ENCODE assay signal across 1 cellular context in the genomic region with DNA sequence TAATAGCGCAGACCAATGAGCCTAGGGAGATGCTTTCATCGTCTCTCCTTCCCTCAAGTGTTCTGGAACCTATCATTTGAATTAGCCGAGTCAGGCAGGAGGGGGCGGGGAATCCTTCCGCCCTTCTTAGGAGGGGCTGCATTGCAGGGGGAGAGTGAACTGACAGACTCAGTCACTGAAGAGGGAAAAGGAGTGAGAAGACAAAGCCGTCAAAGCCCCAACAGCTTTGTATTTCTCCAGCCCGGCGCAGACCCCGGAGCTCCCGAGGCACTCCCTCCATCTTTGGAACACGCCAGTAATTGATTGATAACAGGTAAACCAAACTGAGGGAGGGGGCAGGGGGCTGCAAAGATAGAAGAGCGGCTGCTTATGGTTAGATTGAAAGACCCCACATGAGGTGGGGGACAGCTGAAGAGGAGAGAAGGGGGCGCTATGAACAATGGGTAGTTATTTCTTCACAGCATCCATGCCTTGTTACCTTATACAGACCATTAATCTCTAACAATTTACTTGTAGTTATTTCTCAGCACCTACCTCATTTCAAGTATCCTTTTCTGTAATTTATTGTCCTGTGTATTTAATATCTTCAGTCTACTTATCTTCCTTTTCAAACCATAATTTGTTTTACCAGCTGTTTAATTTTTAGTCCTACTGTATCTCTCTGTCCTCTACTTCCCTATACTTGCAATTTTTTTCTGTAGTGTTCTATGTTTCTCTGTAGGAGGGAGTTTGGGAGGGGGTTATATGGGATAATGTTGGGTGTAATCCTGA.
TF ChIP-seq lines count a peak whose summit lies in the region.

A gene with protein sequence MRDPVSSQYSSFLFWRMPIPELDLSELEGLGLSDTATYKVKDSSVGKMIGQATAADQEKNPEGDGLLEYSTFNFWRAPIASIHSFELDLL (plus strand): TSS at position 157 of the 771 bp plus-strand sequence. CDS start 6,828 bp downstream, outside the sequence.

TF ChIP-seq in K562, 482 proteins besides CTCF, POLR2A, EP300 and RAD21 (continued from another document and continues in another):
- TF ChIP-seq, protein P1, sequence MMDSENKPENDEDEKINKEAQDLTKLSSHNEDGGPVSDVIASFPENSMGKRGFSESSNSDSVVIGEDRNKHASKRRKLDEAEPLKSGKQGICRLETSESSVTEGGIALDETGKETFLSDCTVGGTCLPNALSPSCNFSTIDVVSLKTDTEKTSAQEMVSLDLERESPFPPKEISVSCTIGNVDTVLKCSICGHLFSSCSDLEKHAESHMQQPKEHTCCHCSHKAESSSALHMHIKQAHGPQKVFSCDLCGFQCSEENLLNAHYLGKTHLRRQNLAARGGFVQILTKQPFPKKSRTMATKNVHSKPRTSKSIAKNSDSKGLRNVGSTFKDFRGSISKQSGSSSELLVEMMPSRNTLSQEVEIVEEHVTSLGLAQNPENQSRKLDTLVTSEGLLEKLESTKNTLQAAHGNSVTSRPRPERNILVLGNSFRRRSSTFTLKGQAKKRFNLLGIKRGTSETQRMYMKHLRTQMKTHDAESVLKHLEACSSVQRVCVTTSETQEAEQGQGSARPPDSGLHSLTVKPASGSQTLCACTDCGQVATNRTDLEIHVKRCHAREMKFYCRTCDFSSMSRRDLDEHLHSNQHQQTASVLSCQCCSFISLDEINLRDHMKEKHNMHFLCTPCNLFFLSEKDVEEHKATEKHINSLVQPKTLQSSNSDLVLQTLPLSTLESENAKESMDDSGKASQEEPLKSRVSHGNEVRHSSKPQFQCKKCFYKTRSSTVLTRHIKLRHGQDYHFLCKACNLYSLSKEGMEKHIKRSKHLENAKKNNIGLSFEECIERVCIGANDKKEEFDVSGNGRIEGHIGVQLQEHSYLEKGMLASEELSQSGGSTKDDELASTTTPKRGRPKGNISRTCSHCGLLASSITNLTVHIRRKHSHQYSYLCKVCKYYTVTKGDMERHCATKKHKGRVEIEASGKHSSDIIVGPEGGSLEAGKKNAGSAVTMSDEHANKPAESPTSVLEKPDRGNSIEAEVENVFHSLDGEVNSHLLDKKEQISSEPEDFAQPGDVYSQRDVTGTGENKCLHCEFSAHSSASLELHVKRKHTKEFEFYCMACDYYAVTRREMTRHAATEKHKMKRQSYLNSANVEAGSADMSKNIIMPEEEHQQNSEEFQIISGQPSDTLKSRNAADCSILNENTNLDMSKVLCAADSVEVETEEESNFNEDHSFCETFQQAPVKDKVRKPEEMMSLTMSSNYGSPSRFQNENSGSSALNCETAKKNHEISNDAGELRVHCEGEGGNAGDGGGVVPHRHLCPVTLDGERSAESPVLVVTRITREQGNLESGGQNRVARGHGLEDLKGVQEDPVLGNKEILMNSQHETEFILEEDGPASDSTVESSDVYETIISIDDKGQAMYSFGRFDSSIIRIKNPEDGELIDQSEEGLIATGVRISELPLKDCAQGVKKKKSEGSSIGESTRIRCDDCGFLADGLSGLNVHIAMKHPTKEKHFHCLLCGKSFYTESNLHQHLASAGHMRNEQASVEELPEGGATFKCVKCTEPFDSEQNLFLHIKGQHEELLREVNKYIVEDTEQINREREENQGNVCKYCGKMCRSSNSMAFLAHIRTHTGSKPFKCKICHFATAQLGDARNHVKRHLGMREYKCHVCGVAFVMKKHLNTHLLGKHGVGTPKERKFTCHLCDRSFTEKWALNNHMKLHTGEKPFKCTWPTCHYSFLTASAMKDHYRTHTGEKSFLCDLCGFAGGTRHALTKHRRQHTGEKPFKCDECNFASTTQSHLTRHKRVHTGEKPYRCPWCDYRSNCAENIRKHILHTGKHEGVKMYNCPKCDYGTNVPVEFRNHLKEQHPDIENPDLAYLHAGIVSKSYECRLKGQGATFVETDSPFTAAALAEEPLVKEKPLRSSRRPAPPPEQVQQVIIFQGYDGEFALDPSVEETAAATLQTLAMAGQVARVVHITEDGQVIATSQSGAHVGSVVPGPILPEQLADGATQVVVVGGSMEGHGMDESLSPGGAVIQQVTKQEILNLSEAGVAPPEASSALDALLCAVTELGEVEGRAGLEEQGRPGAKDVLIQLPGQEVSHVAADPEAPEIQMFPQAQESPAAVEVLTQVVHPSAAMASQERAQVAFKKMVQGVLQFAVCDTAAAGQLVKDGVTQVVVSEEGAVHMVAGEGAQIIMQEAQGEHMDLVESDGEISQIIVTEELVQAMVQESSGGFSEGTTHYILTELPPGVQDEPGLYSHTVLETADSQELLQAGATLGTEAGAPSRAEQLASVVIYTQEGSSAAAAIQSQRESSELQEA (IDR thresholded peaks at IDR 0.05; ENCODE audit: low read depth) = no peak
- TF ChIP-seq PHF20 (IDR thresholded peaks at IDR 0.05; ENCODE audit: partially characterized antibody) (no peak), MAFF (IDR thresholded peaks at IDR 0.05; ENCODE audit: low read length) (peak; percentile 52; the same call in 1 of the 2 replicates), CBFB (CRISPR knock-in tag; IDR thresholded peaks at IDR 0.05) (no peak), ZNF354B (CRISPR knock-in tag; IDR thresholded peaks at IDR 0.05) (no peak), RFX5 (IDR thresholded peaks at IDR 0.05; ENCODE audit: low read depth, low read length) (no peak), ZFPM2 (CRISPR knock-in tag; IDR thresholded peaks at IDR 0.05) (no peak), MAZ (CRISPR knock-in tag; conservative IDR thresholded peaks at IDR 0.05 in 1 of 2, IDR thresholded peaks at IDR 0.05 in 1 of 2) (peak in 1 of 2 experiments; percentile 52; a peak in 2 of 4 replicates), ZNF134 (CRISPR knock-in tag; conservative IDR thresholded peaks at IDR 0.05) (no peak), ZNF609 (CRISPR knock-in tag; IDR thresholded peaks at IDR 0.05; ENCODE audit: borderline replicate concordance) (no peak), E2F6 (IDR thresholded peaks at IDR 0.05; ENCODE audit: borderline replicate concordance in 1 of 2, extremely low read depth in 1 of 2, insufficient read depth in 1 of 2, insufficient read length in 1 of 2, low read depth in 1 of 2, low read length in 1 of 2, poor library complexity in 1 of 2, severe bottlenecking in 1 of 2) (peak in 1 of 2 experiments; percentile 14), ZBTB1 (CRISPR knock-in tag; IDR thresholded peaks at IDR 0.05; ENCODE audit: borderline replicate concordance, low read depth) (no peak), TCF3 (CRISPR knock-in tag; IDR thresholded peaks at IDR 0.05) (no peak), SRSF7 (optimal IDR thresholded peaks at IDR 0.05; ENCODE audit: low read depth, low read length) (no peak), PRPF4 (IDR thresholded peaks at IDR 0.05; ENCODE audit: insufficient read depth, low read depth, low read length, poor library complexity, severe bottlenecking) (no peak), YY1 (IDR thresholded peaks at IDR 0.05; ENCODE audit: borderline replicate concordance in 1 of 3, control insufficient read depth in 1 of 3, extremely low read depth in 1 of 3, insufficient read depth in 3 of 3, insufficient read length in 1 of 3, insufficient replicate concordance in 2 of 3, low read depth in 1 of 3, low read length in 2 of 3) (peak in 1 of 3 experiments; percentile 77), ILF3 (IDR thresholded peaks at IDR 0.05; ENCODE audit: borderline replicate concordance) (no peak), ETS2 (tag; IDR thresholded peaks at IDR 0.05; ENCODE audit: borderline replicate concordance, poor library complexity, severe bottlenecking) (no peak), FOXO4 (CRISPR knock-in tag; IDR thresholded peaks at IDR 0.05) (no peak), ARID3A (IDR thresholded peaks at IDR 0.05; ENCODE audit: borderline replicate concordance, low read depth, low read length) (no peak)
- TF ChIP-seq, protein P2, sequence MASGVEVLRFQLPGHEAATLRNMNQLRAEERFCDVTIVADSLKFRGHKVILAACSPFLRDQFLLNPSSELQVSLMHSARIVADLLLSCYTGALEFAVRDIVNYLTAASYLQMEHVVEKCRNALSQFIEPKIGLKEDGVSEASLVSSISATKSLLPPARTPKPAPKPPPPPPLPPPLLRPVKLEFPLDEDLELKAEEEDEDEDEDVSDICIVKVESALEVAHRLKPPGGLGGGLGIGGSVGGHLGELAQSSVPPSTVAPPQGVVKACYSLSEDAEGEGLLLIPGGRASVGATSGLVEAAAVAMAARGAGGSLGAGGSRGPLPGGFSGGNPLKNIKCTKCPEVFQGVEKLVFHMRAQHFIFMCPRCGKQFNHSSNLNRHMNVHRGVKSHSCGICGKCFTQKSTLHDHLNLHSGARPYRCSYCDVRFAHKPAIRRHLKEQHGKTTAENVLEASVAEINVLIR (CRISPR knock-in tag; IDR thresholded peaks at IDR 0.05) = no peak
